ENCODE assay signal across 6 cellular contexts in the genomic region with DNA sequence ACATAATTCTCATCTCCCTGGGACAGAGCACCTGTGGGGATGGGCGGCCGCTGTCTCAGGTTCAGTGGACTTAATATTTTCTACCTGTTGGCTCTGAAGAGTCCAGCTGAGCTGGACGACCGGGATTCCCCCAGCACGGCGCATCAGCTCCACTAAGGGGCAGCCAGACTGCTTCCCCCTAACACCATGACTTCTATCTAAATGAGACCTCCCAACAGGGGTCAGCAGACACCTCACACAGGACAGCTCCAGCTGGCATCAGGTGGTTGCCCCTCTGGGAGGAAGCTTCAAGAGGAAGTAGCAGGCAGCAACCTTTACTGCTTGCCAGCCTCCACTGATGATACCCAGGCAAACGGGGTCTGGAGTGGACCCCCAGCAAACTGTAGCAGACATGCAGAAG.
"Had no signal": no experiment of that assay in that cellular context is flagged by ENCODE, and none has a peak within 500 bp of the region (broad histone marks: within the 10 kb centered on the region; RNA-seq: fewer than 3 reads in every experiment).

No MANE protein-coding gene starts in this region.

- DNase-seq: GM23248, GOT3, H7, HCEC 1CT had no signal

- H3K4me3 ChIP-seq: GM23248 had no signal

- H3K9ac ChIP-seq: GM23248 had no signal

- H2AFZ ChIP-seq: GM23248 had no signal

- FAIRE-seq: HTR-8/SVneo had no signal

- H3K27ac ChIP-seq: GM23248 had no signal

- H3K36me3 Mint-ChIP-seq: IgD-negative memory B cell had no signal

- H3K27me3 Mint-ChIP-seq: IgD-negative memory B cell had no signal

- H3K4me1 Mint-ChIP-seq: IgD-negative memory B cell had no signal
